ENCODE assay signal across 25 cellular contexts in the genomic region with DNA sequence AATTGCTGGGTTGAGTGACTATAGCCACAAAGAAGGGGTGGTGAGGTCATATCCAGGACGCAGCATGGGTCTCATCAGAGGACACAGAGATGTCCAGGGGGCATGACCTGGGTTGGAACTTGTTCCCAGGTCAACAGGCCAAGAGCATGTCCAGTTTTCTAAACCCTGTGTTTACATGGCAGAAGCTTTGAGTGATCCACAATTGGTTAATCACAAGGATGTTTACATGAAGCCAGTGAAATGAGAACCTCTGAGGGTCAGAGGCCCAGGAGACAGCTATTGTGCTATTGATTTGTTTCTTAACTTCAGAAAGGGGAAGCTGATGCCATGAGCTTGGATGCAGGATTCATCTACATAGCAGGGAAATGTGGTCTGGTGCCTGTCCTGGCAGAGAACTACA. TPM values are rescaled to one million over a fixed set of nuclear protein-coding genes. Genes with fewer than 3 reads are reported as not detected.
"Had no signal": no experiment of that assay in that cellular context is flagged by ENCODE, and none has a peak within 500 bp of the region (broad histone marks: within the 10 kb centered on the region; RNA-seq: fewer than 3 reads in every experiment).

No MANE protein-coding gene starts in this region.

- H3K36me3 Mint-ChIP-seq: immature natural killer cell; stimulated activated naive B cell treated with anti-CD40 and anti-IgM and Interleukin-4, amounts not matched to agents 10 μg/mL and 1 μg/mL and 100 μg/mL, for 72 hours had no signal

- H3K4me1 ChIP-seq: esophagus squamous epithelium, gastroesophageal sphincter, sigmoid colon, testis, tibial nerve, upper lobe of right lung, vagina had no signal

- H3K27ac Mint-ChIP-seq: immature natural killer cell; naive thymus-derived CD4-positive, alpha-beta T cell; stimulated activated naive B cell treated with anti-CD40 and anti-IgM and Interleukin-4, amounts not matched to agents 10 μg/mL and 1 μg/mL and 100 μg/mL, for 72 hours; stimulated activated naive CD8-positive, alpha-beta T cell treated with anti-CD3 and anti-CD28 coated beads, Interleukin-15, amount 100 ng/mL, for 72 hours had no signal

- DNase-seq: cortex of kidney; dorsolateral prefrontal cortex; effector CD8-positive, alpha-beta T cell; esophagus squamous epithelium; foreskin fibroblast; glutamatergic neuron; immature natural killer cell; kidney; left cardiac atrium; left ventricle myocardium superior; mesendoderm; naive thymus-derived CD4-positive, alpha-beta T cell; sigmoid colon; stimulated activated CD4-positive, alpha-beta T cell treated with anti-CD3 and anti-CD28 coated beads, Interleukin-2, amount 100 ng/mL, for 24 hours; stimulated activated CD4-positive, alpha-beta T cell treated with anti-CD3 and anti-CD28 coated beads, Interleukin-4, amount 100 ng/mL, for 4 hours; stimulated activated naive B cell treated with anti-CD40 and anti-IgM and Interleukin-4, amounts not matched to agents 10 μg/mL and 1 μg/mL and 100 μg/mL, for 72 hours; stimulated activated naive CD8-positive, alpha-beta T cell treated with anti-CD3 and anti-CD28 coated beads, Interleukin-15, amount 100 ng/mL, for 72 hours; testis; upper lobe of right lung had no signal

- H3K36me3 ChIP-seq: esophagus squamous epithelium, gastroesophageal sphincter, neutrophil, sigmoid colon, tibial nerve, upper lobe of right lung, vagina had no signal

- H3K27me3 ChIP-seq: dorsolateral prefrontal cortex, esophagus squamous epithelium, gastroesophageal sphincter, sigmoid colon, testis, tibial nerve, upper lobe of right lung, vagina had no signal

- H3K4me3 ChIP-seq: dorsolateral prefrontal cortex, esophagus squamous epithelium, gastroesophageal sphincter, sigmoid colon, skin epidermis, testis, tibial nerve, upper lobe of right lung, vagina had no signal

- H3K9me3 ChIP-seq: esophagus squamous epithelium, gastroesophageal sphincter, neutrophil, sigmoid colon, testis, tibial nerve, upper lobe of right lung, vagina had no signal

- H3K4me3 Mint-ChIP-seq: immature natural killer cell; naive thymus-derived CD4-positive, alpha-beta T cell; stimulated activated naive B cell treated with anti-CD40 and anti-IgM and Interleukin-4, amounts not matched to agents 10 μg/mL and 1 μg/mL and 100 μg/mL, for 72 hours; stimulated activated naive CD8-positive, alpha-beta T cell treated with anti-CD3 and anti-CD28 coated beads, Interleukin-15, amount 100 ng/mL, for 72 hours had no signal

- H3K9me3 Mint-ChIP-seq: immature natural killer cell; stimulated activated naive B cell treated with anti-CD40 and anti-IgM and Interleukin-4, amounts not matched to agents 10 μg/mL and 1 μg/mL and 100 μg/mL, for 72 hours; stimulated activated naive CD8-positive, alpha-beta T cell treated with anti-CD3 and anti-CD28 coated beads, Interleukin-15, amount 100 ng/mL, for 72 hours had no signal

- H3K4me1 Mint-ChIP-seq: immature natural killer cell; naive thymus-derived CD4-positive, alpha-beta T cell; stimulated activated naive B cell treated with anti-CD40 and anti-IgM and Interleukin-4, amounts not matched to agents 10 μg/mL and 1 μg/mL and 100 μg/mL, for 72 hours; stimulated activated naive CD8-positive, alpha-beta T cell treated with anti-CD3 and anti-CD28 coated beads, Interleukin-15, amount 100 ng/mL, for 72 hours had no signal

- ATAC-seq: gastroesophageal sphincter; left cardiac atrium; left ventricle myocardium superior; naive thymus-derived CD4-positive, alpha-beta T cell; stimulated activated naive B cell treated with anti-CD40 and anti-IgM and Interleukin-4, amounts not matched to agents 10 μg/mL and 1 μg/mL and 100 μg/mL, for 72 hours; stimulated activated naive CD8-positive, alpha-beta T cell treated with anti-CD3 and anti-CD28 coated beads, Interleukin-15, amount 100 ng/mL, for 72 hours; upper lobe of right lung had no signal

RNA-seq across cellular contexts. Expression of a gene that starts 42.3 kb away (rescaled TPM):
- total RNA-seq: mononuclear cell had no signal
